Comparison of ENCODE assay signal across 1 cellular context in genomic region chr5:111142932-111143331, GRCh38.
TF ChIP-seq lines count a peak whose summit lies in the region.

No MANE protein-coding gene starts in this region.

TF ChIP-seq in GM23338, 12 proteins besides CTCF, POLR2A, EP300 and RAD21 (continued from another document):
- no peak for TF ChIP-seq ZNF462 (CRISPR knock-in tag; IDR thresholded peaks at IDR 0.05)
- TF ChIP-seq, protein P1, sequence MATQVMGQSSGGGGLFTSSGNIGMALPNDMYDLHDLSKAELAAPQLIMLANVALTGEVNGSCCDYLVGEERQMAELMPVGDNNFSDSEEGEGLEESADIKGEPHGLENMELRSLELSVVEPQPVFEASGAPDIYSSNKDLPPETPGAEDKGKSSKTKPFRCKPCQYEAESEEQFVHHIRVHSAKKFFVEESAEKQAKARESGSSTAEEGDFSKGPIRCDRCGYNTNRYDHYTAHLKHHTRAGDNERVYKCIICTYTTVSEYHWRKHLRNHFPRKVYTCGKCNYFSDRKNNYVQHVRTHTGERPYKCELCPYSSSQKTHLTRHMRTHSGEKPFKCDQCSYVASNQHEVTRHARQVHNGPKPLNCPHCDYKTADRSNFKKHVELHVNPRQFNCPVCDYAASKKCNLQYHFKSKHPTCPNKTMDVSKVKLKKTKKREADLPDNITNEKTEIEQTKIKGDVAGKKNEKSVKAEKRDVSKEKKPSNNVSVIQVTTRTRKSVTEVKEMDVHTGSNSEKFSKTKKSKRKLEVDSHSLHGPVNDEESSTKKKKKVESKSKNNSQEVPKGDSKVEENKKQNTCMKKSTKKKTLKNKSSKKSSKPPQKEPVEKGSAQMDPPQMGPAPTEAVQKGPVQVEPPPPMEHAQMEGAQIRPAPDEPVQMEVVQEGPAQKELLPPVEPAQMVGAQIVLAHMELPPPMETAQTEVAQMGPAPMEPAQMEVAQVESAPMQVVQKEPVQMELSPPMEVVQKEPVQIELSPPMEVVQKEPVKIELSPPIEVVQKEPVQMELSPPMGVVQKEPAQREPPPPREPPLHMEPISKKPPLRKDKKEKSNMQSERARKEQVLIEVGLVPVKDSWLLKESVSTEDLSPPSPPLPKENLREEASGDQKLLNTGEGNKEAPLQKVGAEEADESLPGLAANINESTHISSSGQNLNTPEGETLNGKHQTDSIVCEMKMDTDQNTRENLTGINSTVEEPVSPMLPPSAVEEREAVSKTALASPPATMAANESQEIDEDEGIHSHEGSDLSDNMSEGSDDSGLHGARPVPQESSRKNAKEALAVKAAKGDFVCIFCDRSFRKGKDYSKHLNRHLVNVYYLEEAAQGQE (IDR thresholded peaks at IDR 0.05; ENCODE audit: unreplicated experiment): no peak
- no peak for TF ChIP-seq NANOG (IDR thresholded peaks at IDR 0.05; ENCODE audit: borderline replicate concordance)
- TF ChIP-seq STAT1 (IDR thresholded peaks at IDR 0.05; ENCODE audit: unreplicated experiment): no peak
- no peak for TF ChIP-seq POLR2AphosphoS5 (IDR thresholded peaks at IDR 0.05; ENCODE audit: low read depth)
